Comparison of ENCODE assay signal across 26 cellular contexts in the genomic region with DNA sequence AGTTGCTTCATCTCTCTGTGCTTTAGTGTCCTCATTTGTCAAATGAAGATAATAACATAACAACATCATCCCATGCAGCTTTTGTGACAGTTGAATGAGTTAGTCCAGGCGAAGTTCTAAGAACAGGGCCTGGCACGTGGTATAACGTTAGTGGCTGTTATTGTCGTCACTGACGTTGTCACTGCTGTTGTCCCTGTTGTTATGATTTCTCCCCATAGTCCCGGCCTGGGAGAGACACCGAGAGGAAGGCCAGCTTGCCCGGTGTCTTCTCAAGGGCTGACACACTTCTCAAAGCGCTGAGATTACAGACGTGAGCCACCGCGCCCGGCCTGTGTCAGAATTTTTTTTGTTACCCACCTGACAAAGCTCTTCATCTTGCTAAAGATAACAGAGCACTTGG.
"Had no signal": no experiment of that assay in that cellular context is flagged by ENCODE, and none has a peak within 500 bp of the region (broad histone marks: within the 10 kb centered on the region; RNA-seq: fewer than 3 reads in every experiment).

No MANE protein-coding gene starts in this region.

- H3K9me3 ChIP-seq: MG63, SJSA1 had no signal

- DNase-seq: activated CD4-positive, alpha-beta T cell treated with anti-CD3 and anti-CD28 coated beads for 48 hours; activated CD4-positive, alpha-beta T cell treated with anti-CD3 and anti-CD28 coated beads, Interleukin-2, amount 50 U/mL, for 4 hours; activated CD4-positive, CD25-positive, alpha-beta regulatory T cell treated with anti-CD3 and anti-CD28 coated beads, Interleukin-2, amount 50 U/mL, for 72 hours; activated CD8-positive, alpha-beta memory T cell treated with anti-CD3 and anti-CD28 coated beads, Interleukin-2, amount 50 U/mL, for 48 hours; activated CD8-positive, alpha-beta T cell treated with anti-CD3 and anti-CD28 coated beads, Interleukin-2, amount 10 ng/mL, durations not matched to agents 7 days and 5 days; activated effector memory CD4-positive, alpha-beta T cell treated with Interleukin-2 at 50 U/mL for 16 hours; activated naive CD4-positive, alpha-beta T cell; activated T-cell treated with anti-CD3 and anti-CD28 coated beads, Interleukin-2, amount 50 U/mL, for 1 hour; aorta; MG63; MV-4-11; NCI-H1092 treated with DMSO at 0.1 percent for 48 hours; NCI-H1417 treated with DMSO at 0.1 percent for 48 hours; NCI-H1694; NCI-H2029 treated with DMSO at 0.1 percent for 48 hours; NCI-H510A treated with DMSO at 0.1 percent for 48 hours; NCI-H69; NK-92 treated with Interleukin-12 subunit alpha and Interleukin-12 subunit beta, amount 100 ng/mL, for 24 hours; OCI-M1; RPMI8226; SHP77 had no signal

- H3K4me3 ChIP-seq: MG63, SJSA1 had no signal

- H3K36me3 Mint-ChIP-seq: activated naive CD4-positive, alpha-beta T cell treated with anti-CD3 and anti-CD28 coated beads, Interleukin-2, amount 50 U/mL, for 24 hours had no signal

- H3K27ac ChIP-seq: SJSA1 had no signal

- H3K27ac Mint-ChIP-seq: activated CD8-positive, alpha-beta T cell treated with anti-CD3 and anti-CD28 coated beads, Interleukin-2, amount 10 ng/mL, durations not matched to agents 7 days and 5 days; activated naive CD4-positive, alpha-beta T cell treated with anti-CD3 and anti-CD28 coated beads, Interleukin-2, amount 50 U/mL, for 24 hours; T-helper 1 cell treated with Interleukin-12 subunit alpha and Interleukin-12 subunit beta and Interleukin-4 antibody, amounts not matched to agents 30 μg/mL and 1 μg/mL, for 36 hours had no signal

- H3K27me3 ChIP-seq: MG63, SJSA1 had no signal

- H3K4me3 Mint-ChIP-seq: activated CD8-positive, alpha-beta T cell treated with anti-CD3 and anti-CD28 coated beads, Interleukin-2, amount 10 ng/mL, durations not matched to agents 7 days and 5 days; activated naive CD4-positive, alpha-beta T cell treated with anti-CD3 and anti-CD28 coated beads, Interleukin-2, amount 50 U/mL, for 24 hours; T-helper 1 cell treated with Interleukin-12 subunit alpha and Interleukin-12 subunit beta and Interleukin-4 antibody, amounts not matched to agents 30 μg/mL and 1 μg/mL, for 36 hours had no signal

- H3K27me3 Mint-ChIP-seq: activated naive CD4-positive, alpha-beta T cell treated with anti-CD3 and anti-CD28 coated beads, Interleukin-2, amount 50 U/mL, for 24 hours had no signal

- ATAC-seq: activated CD8-positive, alpha-beta T cell treated with anti-CD3 and anti-CD28 coated beads, Interleukin-2, amount 10 ng/mL, durations not matched to agents 7 days and 5 days; Panc1; SK-N-SH treated with all-trans-retinoic acid at 6 μM for 48 hours had no signal

- H3K9me3 Mint-ChIP-seq: activated naive CD4-positive, alpha-beta T cell treated with anti-CD3 and anti-CD28 coated beads, Interleukin-2, amount 50 U/mL, for 24 hours had no signal

- H3K4me1 ChIP-seq: SJSA1 had no signal

- H3K36me3 ChIP-seq: MG63, SJSA1 had no signal

- H3K4me1 Mint-ChIP-seq: activated naive CD4-positive, alpha-beta T cell treated with anti-CD3 and anti-CD28 coated beads, Interleukin-2, amount 50 U/mL, for 24 hours had no signal
